In the genomic region with DNA sequence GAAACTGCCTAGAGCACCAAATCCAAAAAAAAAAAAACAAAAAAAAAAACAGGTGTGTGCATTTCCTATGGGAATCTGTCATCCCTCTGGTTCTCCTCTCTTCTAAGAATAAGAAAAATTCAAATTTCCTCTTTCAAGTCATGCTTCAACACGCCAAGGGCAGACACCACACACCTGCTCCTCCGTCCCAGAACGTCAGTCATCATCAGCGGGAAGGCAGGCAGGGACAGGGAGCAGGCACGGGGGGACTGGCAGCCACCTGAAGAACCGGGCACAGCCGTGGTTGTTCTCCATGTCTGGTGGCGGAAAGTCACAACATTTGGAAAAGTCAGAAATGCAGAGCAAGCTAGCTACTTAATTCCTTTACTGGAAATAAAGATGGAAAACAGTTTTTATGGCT, we compare ENCODE assay signal across 15 cellular contexts.
DNase-seq lines count a peak whose midpoint lies in the region; ATAC-seq and TF ChIP-seq lines count a peak whose summit lies in the region.
"Had no signal": no experiment of that assay in that cellular context is flagged by ENCODE, and none has a peak within 500 bp of the region (broad histone marks: within the 10 kb centered on the region; RNA-seq: fewer than 3 reads in every experiment).

No MANE protein-coding gene starts in this region.

- no peaks in the 10 kb centered on the region for H3K27me3 ChIP-seq in foreskin keratinocyte
- no peaks in the 10 kb centered on the region for H3K27me3 ChIP-seq in A673 (replicated peaks; ENCODE audit: insufficient read depth, low read depth, low read length, poor library complexity)
- H3K27me3 ChIP-seq: BLaER1 treated with 17β-estradiol and CSF1 and Interleukin-3, amounts not matched to agents 10 nM and 100 nM had no signal

- TF ChIP-seq CTCF in RWPE1 (conservative IDR thresholded peaks at IDR 0.05; ENCODE audit: low read depth), result no peak
- no peak for TF ChIP-seq CTCF in foreskin keratinocyte (conservative IDR thresholded peaks at IDR 0.05)
- no peak for TF ChIP-seq CTCF in A673 (conservative IDR thresholded peaks at IDR 0.05; ENCODE audit: low read depth, low read length)

- CTCF ChIA-PET in RWPE1 (lab: Yijun Ruan, JAX) (interaction anchor here (0.5 kb wide), 1 partner anchor 223 kb away, joined by 3 read pairs; no protein-coding TSS in a partner anchor), A673 (lab: Charles Lee) (no interaction called here)
- CTCF ChIA-PET in activated naive CD4-positive, alpha-beta T cell treated with anti-CD3 and anti-CD28 coated beads, Interleukin-2, amount 10 ng/mL, durations not matched to agents 7 days and 5 days (lab: Charles Lee), result no interaction called here

- H3K27ac ChIP-seq in RWPE1 (0 out of 2 replicates have a peak overlapping the region, but pooled peaks have one; percentile 37), foreskin keratinocyte (peak overlapping the region; percentile 93), A673 (ENCODE audit: low read depth, low read length, poor library complexity, severe bottlenecking) (no peak overlapping the region)
- H3K27ac ChIP-seq: 22Rv1; BLaER1 treated with 17β-estradiol and CSF1 and Interleukin-3, amounts not matched to agents 10 nM and 100 nM; SJSA1 had no signal

- H3K4me1 Mint-ChIP-seq in activated naive CD4-positive, alpha-beta T cell treated with anti-CD3 and anti-CD28 coated beads, Interleukin-2, amount 10 ng/mL, durations not matched to agents 7 days and 5 days, result no peaks in the 10 kb centered on the region

- ATAC-seq in foreskin keratinocyte, result peak; percentile 85

- H3K36me3 ChIP-seq in A673 (ENCODE audit: insufficient read depth, low read length, poor library complexity, severe bottlenecking), result no peaks in the 10 kb centered on the region
- H3K36me3 ChIP-seq: BLaER1 treated with 17β-estradiol and CSF1 and Interleukin-3, amounts not matched to agents 10 nM and 100 nM; SJSA1 had no signal

- no TSS peak for BruUV-seq in A673 (replicated peaks; lab: Mats Ljungman, UMichigan)

- POLR2A ChIA-PET in RWPE1 (lab: Yijun Ruan, JAX; ENCODE audit: low non-redundant PET), result no interaction called here
- POLR2A ChIA-PET in A673 (lab: Charles Lee; ENCODE audit: low non-redundant PET), result no interaction called here

- H3K4me1 ChIP-seq in foreskin keratinocyte (peaks cover 28% of the 10 kb centered on the region), A673 (ENCODE audit: insufficient read depth, low read length, poor library complexity, severe bottlenecking) (peaks cover 16% of the 10 kb centered on the region)
- H3K4me1 ChIP-seq: BLaER1 treated with 17β-estradiol and CSF1 and Interleukin-3, amounts not matched to agents 10 nM and 100 nM; SJSA1 had no signal

- no peaks in the 10 kb centered on the region for H3K9me3 ChIP-seq in A673 (ENCODE audit: low read depth, low read length, poor library complexity, severe bottlenecking)
- H3K9me3 ChIP-seq: BLaER1 treated with 17β-estradiol and CSF1 and Interleukin-3, amounts not matched to agents 10 nM and 100 nM; SJSA1 had no signal

- H3K4me3 ChIP-seq in A673 (ENCODE audit: low read depth, low read length, poor library complexity, severe bottlenecking), result no peak overlapping the region
- H3K4me3 ChIP-seq: BLaER1 treated with 17β-estradiol and CSF1 and Interleukin-3, amounts not matched to agents 10 nM and 100 nM; SJSA1 had no signal

- no peaks in the 10 kb centered on the region for H3K27me3 Mint-ChIP-seq in activated naive CD4-positive, alpha-beta T cell treated with anti-CD3 and anti-CD28 coated beads, Interleukin-2, amount 10 ng/mL, durations not matched to agents 7 days and 5 days

- intact Hi-C loops in A673 (cut with micrococcal nuclease; ENCODE audit: unreplicated experiment), result no loop called here

- H3K9me3 Mint-ChIP-seq in activated naive CD4-positive, alpha-beta T cell treated with anti-CD3 and anti-CD28 coated beads, Interleukin-2, amount 10 ng/mL, durations not matched to agents 7 days and 5 days, result no peaks in the 10 kb centered on the region

- DNase-seq in DMS 273 (lab: John Stamatoyannopoulos, UW; ENCODE audit: unreplicated experiment) (peak; percentile 5), DMS 273 treated with DMSO at 0.1 percent for 48 hours (lab: John Stamatoyannopoulos, UW) (no peak), RWPE1 (ENCODE audit: low spot score) (no peak), foreskin keratinocyte (peak; percentile 84 to 89), hepatic stellate cell (ENCODE audit: low spot score) (no peak), A673 (ENCODE audit: low spot score) (no peak)
- no peak for DNase-seq in activated CD4-positive, alpha-beta T cell treated with anti-CD3 and anti-CD28 coated beads, Interleukin-2, amount 50 U/mL, for 48 hours
- no peak for DNase-seq in activated naive CD4-positive, alpha-beta T cell treated with anti-CD3 and anti-CD28 coated beads, Interleukin-2, amount 10 ng/mL, durations not matched to agents 7 days and 5 days
- DNase-seq: DMS153, NCI-H146, NCI-H2107, NCI-H510A had no signal

- H3K27ac Mint-ChIP-seq in activated naive CD4-positive, alpha-beta T cell treated with anti-CD3 and anti-CD28 coated beads, Interleukin-2, amount 10 ng/mL, durations not matched to agents 7 days and 5 days, result no peak overlapping the region

- no peaks in the 10 kb centered on the region for H3K36me3 Mint-ChIP-seq in activated naive CD4-positive, alpha-beta T cell treated with anti-CD3 and anti-CD28 coated beads, Interleukin-2, amount 10 ng/mL, durations not matched to agents 7 days and 5 days

- no peak overlapping the region for H3K4me3 Mint-ChIP-seq in activated naive CD4-positive, alpha-beta T cell treated with anti-CD3 and anti-CD28 coated beads, Interleukin-2, amount 10 ng/mL, durations not matched to agents 7 days and 5 days

Comparison
In these comparisons a context has a peak if more than half of its experiments do, and no peak if none do; other contexts are left out.
1. DNase-seq: peak in DMS 273 (single experiment) and foreskin keratinocyte (2 of 2); none in DMS 273 treated with DMSO at 0.1 percent for 48 hours (single experiment), RWPE1 (single experiment), activated CD4-positive, alpha-beta T cell treated with anti-CD3 and anti-CD28 coated beads, Interleukin-2, amount 50 U/mL, for 48 hours (0 of 2), hepatic stellate cell (single experiment), activated naive CD4-positive, alpha-beta T cell treated with anti-CD3 and anti-CD28 coated beads, Interleukin-2, amount 10 ng/mL, durations not matched to agents 7 days and 5 days (single experiment) and A673 (single experiment).